Comparison of ENCODE assay signal across 8 cellular contexts in the genomic region with DNA sequence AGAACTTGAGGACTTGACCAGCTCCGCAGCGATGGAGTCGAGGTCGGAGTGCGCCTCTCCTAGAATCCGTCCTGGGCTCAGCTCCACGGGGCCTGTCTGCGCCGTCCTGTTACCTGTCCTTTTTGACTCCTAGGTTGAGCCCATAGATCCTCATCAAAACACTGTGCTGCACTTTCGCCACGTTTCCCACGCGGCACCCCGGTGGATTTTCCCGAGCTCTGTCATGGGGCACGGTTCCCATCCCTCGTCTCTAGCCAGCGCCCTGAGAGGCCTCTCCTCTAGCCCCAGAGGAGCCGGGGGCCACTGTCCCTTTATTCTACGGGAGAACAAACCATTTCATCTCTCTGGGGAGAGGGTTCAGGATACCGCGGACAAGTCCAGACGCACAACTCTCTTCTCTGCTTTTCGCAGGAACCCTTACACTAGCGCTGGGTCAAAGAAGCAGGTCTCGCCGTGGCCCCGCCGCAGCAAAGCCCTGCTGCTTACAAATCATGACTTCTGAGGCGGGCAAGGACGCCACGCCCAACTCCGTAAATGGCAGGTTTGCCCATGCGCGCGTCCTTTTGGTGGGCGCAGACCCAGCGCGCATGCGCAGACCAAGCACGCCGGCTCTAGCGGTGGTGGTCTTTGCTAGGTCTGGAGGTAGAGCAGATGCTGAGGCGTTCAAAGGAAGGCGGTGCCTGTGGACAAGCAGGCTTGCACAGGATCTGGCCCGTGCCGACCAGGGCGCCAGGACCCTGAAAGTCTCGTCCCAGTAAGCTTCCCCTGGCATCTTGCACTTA. TPM values are rescaled to one million over a fixed set of nuclear protein-coding genes. Genes with fewer than 3 reads are reported as not detected.
DNase-seq lines count a peak whose midpoint lies in the region; ATAC-seq, FAIRE-seq and TF ChIP-seq lines count a peak whose summit lies in the region.

No MANE protein-coding gene starts in this region.

- peaks cover 2% of the 10 kb centered on the region for H3K27me3 Mint-ChIP-seq in activated CD8-positive, alpha-beta memory T cell treated with anti-CD3 and anti-CD28 coated beads, Interleukin-2, amount 10 ng/mL, durations not matched to agents 7 days and 5 days
- H3K27me3 Mint-ChIP-seq in naive thymus-derived CD8-positive, alpha-beta T cell = peaks cover 0 to 7% (median 2%) of the 10 kb centered on the region in 5 donors
- H3K27me3 Mint-ChIP-seq in stimulated activated naive CD8-positive, alpha-beta T cell treated with anti-CD3 and anti-CD28 coated beads, Interleukin-15, amount 100 ng/mL, for 72 hours = peaks cover 8% of the 10 kb centered on the region

- no peak for FAIRE-seq in HepG2 (lab: Jason Lieb, UNC)

- peaks cover 12% of the 10 kb centered on the region for H3K4me1 Mint-ChIP-seq in activated CD8-positive, alpha-beta memory T cell treated with anti-CD3 and anti-CD28 coated beads, Interleukin-2, amount 10 ng/mL, durations not matched to agents 7 days and 5 days
- H3K4me1 Mint-ChIP-seq in naive thymus-derived CD8-positive, alpha-beta T cell = peaks cover 12 to 17% (median 13%) of the 10 kb centered on the region in 4 donors
- H3K4me1 Mint-ChIP-seq in stimulated activated naive CD8-positive, alpha-beta T cell treated with anti-CD3 and anti-CD28 coated beads, Interleukin-15, amount 100 ng/mL, for 72 hours = peaks cover 11% of the 10 kb centered on the region

- H3K4me3 ChIP-seq in liver (ENCODE audit: low read depth in 1 of 3, low read length in 3 of 3) = peak overlapping the region; percentile 42 to 45 (median 44)
- H3K4me3 ChIP-seq in HepG2 (replicated peaks in 1 of 3; ENCODE audit: insufficient read depth in 1 of 3, low read depth in 2 of 3, low read length in 3 of 3) = no peak overlapping the region
- peak overlapping the region; percentile 63 for H3K4me3 ChIP-seq in epithelial cell of esophagus (ENCODE audit: low read length)

- H3K4me3 Mint-ChIP-seq in activated CD8-positive, alpha-beta memory T cell treated with anti-CD3 and anti-CD28 coated beads, Interleukin-2, amount 10 ng/mL, durations not matched to agents 7 days and 5 days = peak overlapping the region; percentile 83
- peak overlapping the region; percentile 87 to 97 (median 94) for H3K4me3 Mint-ChIP-seq in naive thymus-derived CD8-positive, alpha-beta T cell
- peak overlapping the region; percentile 87 to 94 for H3K4me3 Mint-ChIP-seq in stimulated activated naive CD8-positive, alpha-beta T cell treated with anti-CD3 and anti-CD28 coated beads, Interleukin-15, amount 100 ng/mL, for 72 hours

- no peaks in the 10 kb centered on the region for H4K20me1 ChIP-seq in HepG2 (ENCODE audit: insufficient read depth, low read length)

- H3K9me3 ChIP-seq in liver (ENCODE audit: control insufficient read depth in 4 of 4, low read length in 3 of 4) (no peaks in the 10 kb centered on the region), HepG2 (ENCODE audit: low read length) (no peaks in the 10 kb centered on the region)

- 14% methylated on average over 49 of the region's 49 CpGs for WGBS in liver
- WGBS in HepG2 (ENCODE audit: low lambda C conversion rate) = 71% methylated on average over 47 of the region's 49 CpGs

- no TSS peak for BruUV-seq in HepG2 (replicated peaks; lab: Mats Ljungman, UMichigan)

- no peak for ATAC-seq in HepG2
- peak; percentile 93 for ATAC-seq in HG03025 (IDR thresholded peaks at IDR 0.05; ENCODE audit: low FRiP score, unreplicated experiment)
- ATAC-seq in activated CD8-positive, alpha-beta memory T cell treated with anti-CD3 and anti-CD28 coated beads, Interleukin-2, amount 10 ng/mL, durations not matched to agents 7 days and 5 days = peak; percentile 97
- ATAC-seq in naive thymus-derived CD8-positive, alpha-beta T cell = peak; percentile 92 to 95
- ATAC-seq in stimulated activated naive CD8-positive, alpha-beta T cell treated with anti-CD3 and anti-CD28 coated beads, Interleukin-15, amount 100 ng/mL, for 72 hours = peak; percentile 94

- no peak for TF ChIP-seq RAD21 in liver (IDR thresholded peaks at IDR 0.05)
- TF ChIP-seq RAD21 in HepG2 (CRISPR knock-in tag; IDR thresholded peaks at IDR 0.05) = no peak

- CTCF ChIA-PET in HepG2 (lab: Yijun Ruan, JAX; ENCODE audit: low intra/inter-chr PET ratio, low total read pairs) = no interaction called here
- CTCF ChIA-PET in activated CD8-positive, alpha-beta memory T cell treated with anti-CD3 and anti-CD28 coated beads, Interleukin-2, amount 10 ng/mL, durations not matched to agents 7 days and 5 days (lab: Charles Lee) = no interaction called here

- H2AFZ ChIP-seq in HepG2 (ENCODE audit: low read length) = no peak overlapping the region

- H3K9me3 Mint-ChIP-seq in activated CD8-positive, alpha-beta memory T cell treated with anti-CD3 and anti-CD28 coated beads, Interleukin-2, amount 10 ng/mL, durations not matched to agents 7 days and 5 days (ENCODE audit: low read depth) = no peaks in the 10 kb centered on the region
- no peaks in the 10 kb centered on the region for H3K9me3 Mint-ChIP-seq in naive thymus-derived CD8-positive, alpha-beta T cell
- H3K9me3 Mint-ChIP-seq in stimulated activated naive CD8-positive, alpha-beta T cell treated with anti-CD3 and anti-CD28 coated beads, Interleukin-15, amount 100 ng/mL, for 72 hours = no peaks in the 10 kb centered on the region

- H3K9ac ChIP-seq in liver (ENCODE audit: low read depth in 1 of 2, low read length in 2 of 2) (no peak overlapping the region), HepG2 (ENCODE audit: insufficient read depth, low read depth, low read length) (no peak overlapping the region)

- H3K4me1 ChIP-seq in liver (ENCODE audit: control insufficient read depth in 4 of 4, insufficient read depth in 4 of 4, low read length in 3 of 4) (peaks cover 0 to 6% (median 3%) of the 10 kb centered on the region in 4 donors), HepG2 (ENCODE audit: insufficient read depth, low read length) (no peaks in the 10 kb centered on the region)

- H3K27ac Mint-ChIP-seq in activated CD8-positive, alpha-beta memory T cell treated with anti-CD3 and anti-CD28 coated beads, Interleukin-2, amount 10 ng/mL, durations not matched to agents 7 days and 5 days = peak overlapping the region; percentile 81
- H3K27ac Mint-ChIP-seq in naive thymus-derived CD8-positive, alpha-beta T cell = peak overlapping the region; percentile 82 to 96 (median 92)
- peak overlapping the region; percentile 88 to 93 for H3K27ac Mint-ChIP-seq in stimulated activated naive CD8-positive, alpha-beta T cell treated with anti-CD3 and anti-CD28 coated beads, Interleukin-15, amount 100 ng/mL, for 72 hours

- TF ChIP-seq POLR2A in HepG2 (IDR thresholded peaks at IDR 0.05; ENCODE audit: insufficient read depth in 1 of 2, low read depth in 2 of 2, low read length in 2 of 2) = no peak

- H3K27ac ChIP-seq in liver (ENCODE audit: low read depth in 1 of 2, low read length in 2 of 2) = no peak overlapping the region
- H3K27ac ChIP-seq in HepG2 (ENCODE audit: extremely low read length, insufficient read depth, low read length) = no peak overlapping the region

- POLR2A ChIA-PET in HepG2 (lab: Yijun Ruan, JAX) = no interaction called here
- POLR2A ChIA-PET in naive thymus-derived CD8-positive, alpha-beta T cell (lab: Charles Lee) = interaction anchor here (1.7 kb wide), 1 partner anchor 30 kb away, joined by 8 read pairs; the partner anchor contains the start of gene LSM8

- intact Hi-C loops in HepG2 (cut with micrococcal nuclease; ENCODE audit: unreplicated experiment) = no loop called here

- DNase-seq in HepG2 (ENCODE audit: low spot score) (no peak), NCI-H524 treated with DMSO at 0.1 percent for 48 hours (lab: John Stamatoyannopoulos, UW) (peak; percentile 80), epithelial cell of esophagus (ENCODE audit: low read depth) (peak; percentile 82)
- peak; percentile 88 for DNase-seq in activated CD8-positive, alpha-beta memory T cell treated with anti-CD3 and anti-CD28 coated beads, Interleukin-2, amount 10 ng/mL, durations not matched to agents 7 days and 5 days
- DNase-seq in naive thymus-derived CD8-positive, alpha-beta T cell = peak; percentile 74 to 93 (median 82)
- DNase-seq in stimulated activated naive CD8-positive, alpha-beta T cell treated with anti-CD3 and anti-CD28 coated beads, Interleukin-15, amount 100 ng/mL, for 72 hours = peak; percentile 84 to 87

- H3K36me3 ChIP-seq in liver (ENCODE audit: control insufficient read depth in 4 of 4, insufficient read depth in 3 of 4, low read depth in 1 of 4, low read length in 3 of 4) = no peaks in the 10 kb centered on the region
- no peaks in the 10 kb centered on the region for H3K36me3 ChIP-seq in HepG2 (replicated peaks in 1 of 2; ENCODE audit: control insufficient read depth in 1 of 2, insufficient read depth in 2 of 2, low read length in 2 of 2)

- TF ChIP-seq EP300 in HepG2 (IDR thresholded peaks at IDR 0.05; ENCODE audit: low read depth in 2 of 2, low read length in 2 of 2) = no peak
- no peak for TF ChIP-seq EP300 in HepG2 (CRISPR knock-in tag; IDR thresholded peaks at IDR 0.05; ENCODE audit: borderline replicate concordance)

- no peak overlapping the region for H3K4me2 ChIP-seq in HepG2 (ENCODE audit: low read depth, low read length)

- in situ Hi-C loops in HepG2 (cut with HindIII; ENCODE audit: extremely low pct_ligation_motif_present, low pct_unique_long_range_greater_than_20kb) = no loop called here

- H3K27me3 ChIP-seq in liver (ENCODE audit: control insufficient read depth in 4 of 4, insufficient read depth in 4 of 4, low read length in 3 of 4) (peaks cover 0 to 9% (median 3%) of the 10 kb centered on the region in 4 donors), HepG2 (ENCODE audit: control insufficient read depth in 1 of 2, insufficient read depth in 2 of 2, low read length in 2 of 2) (no peaks in the 10 kb centered on the region; a peak in 1 of 5 replicates)

- no peak for TF ChIP-seq CTCF in liver (IDR thresholded peaks at IDR 0.05; ENCODE audit: low read depth, low read length, missing input control)
- no peak for TF ChIP-seq CTCF in HepG2 (CRISPR knock-in tag; IDR thresholded peaks at IDR 0.05)
- no peak for TF ChIP-seq CTCF in epithelial cell of esophagus (IDR thresholded peaks at IDR 0.05; ENCODE audit: insufficient read depth, low read depth, low read length, missing control alignments)

- H3K36me3 Mint-ChIP-seq in activated CD8-positive, alpha-beta memory T cell treated with anti-CD3 and anti-CD28 coated beads, Interleukin-2, amount 10 ng/mL, durations not matched to agents 7 days and 5 days = no peaks in the 10 kb centered on the region
- no peaks in the 10 kb centered on the region for H3K36me3 Mint-ChIP-seq in naive thymus-derived CD8-positive, alpha-beta T cell

- H3K79me2 ChIP-seq in HepG2 (ENCODE audit: insufficient read depth, low read length) = no peaks in the 10 kb centered on the region

RNA-seq across cellular contexts. Expression of gene ANKRD7, which starts 10.3 kb away (rescaled TPM):
- total RNA-seq in liver (under 1 TPM in 1 of 2 donors, not detected in 1; 0.42 TPM), HepG2 (2016; rRNA removed; fragmentation: Illumina TruSeq; extraction: Trizol) (not detected in 2 replicates)
- polyA plus RNA-seq in liver (not detected), HepG2 (2011; rRNA removed) (not detected in 2 replicates)
- not detected in 2 replicates for total RNA-seq in HepG2 (2016; cell fraction: cytosol; rRNA removed; fragmentation: Illumina TruSeq; extraction: Trizol; ENCODE audit: low read depth)
- total RNA-seq in HepG2 (2016; cell fraction: insoluble cytoplasmic fraction; rRNA removed; fragmentation: Illumina TruSeq; extraction: Trizol) = not detected in 2 replicates
- not detected in 2 replicates for total RNA-seq in HepG2 (2016; cell fraction: membrane; rRNA removed; fragmentation: Illumina TruSeq; extraction: Trizol)
- total RNA-seq in HepG2 (2016; cell fraction: nucleus; rRNA removed; fragmentation: Illumina TruSeq; extraction: Trizol) = not detected in 2 replicates
- polyA plus RNA-seq in HepG2 (2011; cell fraction: cytosol; rRNA removed) = not detected in 2 replicates
- not detected in 2 replicates for polyA plus RNA-seq in HepG2 (2011; cell fraction: nucleus; rRNA removed)
- not detected in 2 replicates for polyA plus RNA-seq in HepG2 (2012)
- not detected in 2 replicates for polyA plus RNA-seq in HepG2 (2016; cell fraction: cytosol; fragmentation: Illumina TruSeq; extraction: Trizol; ENCODE audit: low read depth)
- polyA plus RNA-seq in HepG2 (2016; cell fraction: insoluble cytoplasmic fraction; fragmentation: Illumina TruSeq; extraction: Trizol; ENCODE audit: low read depth) = not detected in 2 replicates
- not detected in 2 replicates for polyA plus RNA-seq in HepG2 (2016; cell fraction: membrane; fragmentation: Illumina TruSeq; extraction: Trizol; ENCODE audit: low read depth)
- not detected in 2 replicates for polyA plus RNA-seq in HepG2 (2016; cell fraction: nucleus; fragmentation: Illumina TruSeq; extraction: Trizol; ENCODE audit: insufficient read depth, low read depth)
- polyA minus RNA-seq in HepG2 (2011; rRNA and poly(A)+ RNA removed; ENCODE audit: low replicate concordance) = not detected in 2 replicates
- polyA minus RNA-seq in HepG2 (2011; cell fraction: cytosol; rRNA and poly(A)+ RNA removed) = not detected in 2 replicates
- polyA minus RNA-seq in HepG2 (2011; cell fraction: nucleus; rRNA and poly(A)+ RNA removed) = not detected in 2 replicates
- total RNA-seq in activated CD8-positive, alpha-beta memory T cell treated with anti-CD3 and anti-CD28 coated beads, Interleukin-2, amount 10 ng/mL, durations not matched to agents 7 days and 5 days = 1 to 10 TPM in 1 of 2 experiments, under 1 TPM in 1; 0.59 to 1.2 TPM
- total RNA-seq in naive thymus-derived CD8-positive, alpha-beta T cell = under 1 TPM; 0.60 to 0.63 TPM
- polyA plus RNA-seq in naive thymus-derived CD8-positive, alpha-beta T cell = under 1 TPM in 2 of 3 donors, not detected in 1; 0.90 to 0.95 TPM

RNA-seq across cellular contexts. Expression of gene LSM8, which starts 30.3 kb away (rescaled TPM):
- total RNA-seq in liver = 10 to 100 TPM; 13.4 to 37.0 TPM
- 10 to 100 TPM; 10.2 to 22.9 TPM for polyA plus RNA-seq in liver
- 67.3 and 96.1 TPM in 2 replicates for total RNA-seq in HepG2 (2016; rRNA removed; fragmentation: Illumina TruSeq; extraction: Trizol)
- 35.9 and 53.3 TPM in 2 replicates for total RNA-seq in HepG2 (2016; cell fraction: cytosol; rRNA removed; fragmentation: Illumina TruSeq; extraction: Trizol; ENCODE audit: low read depth)
- 81.0 and 101 TPM in 2 replicates for total RNA-seq in HepG2 (2016; cell fraction: insoluble cytoplasmic fraction; rRNA removed; fragmentation: Illumina TruSeq; extraction: Trizol)
- total RNA-seq in HepG2 (2016; cell fraction: membrane; rRNA removed; fragmentation: Illumina TruSeq; extraction: Trizol) = 53.8 and 61.9 TPM in 2 replicates
- 39.9 and 43.1 TPM in 2 replicates for total RNA-seq in HepG2 (2016; cell fraction: nucleus; rRNA removed; fragmentation: Illumina TruSeq; extraction: Trizol)
- polyA plus RNA-seq in HepG2 (2011; rRNA removed) = 34.4 and 44.3 TPM in 2 replicates
- 46.4 and 47.7 TPM in 2 replicates for polyA plus RNA-seq in HepG2 (2011; cell fraction: cytosol; rRNA removed)
- polyA plus RNA-seq in HepG2 (2011; cell fraction: nucleus; rRNA removed) = 13.2 and 28.6 TPM in 2 replicates
- 28.4 and 36.0 TPM in 2 replicates for polyA plus RNA-seq in HepG2 (2012)
- polyA plus RNA-seq in HepG2 (2016; cell fraction: cytosol; fragmentation: Illumina TruSeq; extraction: Trizol; ENCODE audit: low read depth) = 34.6 and 39.9 TPM in 2 replicates
- 109 and 132 TPM in 2 replicates for polyA plus RNA-seq in HepG2 (2016; cell fraction: insoluble cytoplasmic fraction; fragmentation: Illumina TruSeq; extraction: Trizol; ENCODE audit: low read depth)
- polyA plus RNA-seq in HepG2 (2016; cell fraction: membrane; fragmentation: Illumina TruSeq; extraction: Trizol; ENCODE audit: low read depth) = 51.6 and 53.1 TPM in 2 replicates
- 71.0 and 93.8 TPM in 2 replicates for polyA plus RNA-seq in HepG2 (2016; cell fraction: nucleus; fragmentation: Illumina TruSeq; extraction: Trizol; ENCODE audit: insufficient read depth, low read depth)
- 10.8 and 18.1 TPM in 2 replicates for polyA minus RNA-seq in HepG2 (2011; rRNA and poly(A)+ RNA removed; ENCODE audit: low replicate concordance)
- 7.6 and 8.1 TPM in 2 replicates for polyA minus RNA-seq in HepG2 (2011; cell fraction: cytosol; rRNA and poly(A)+ RNA removed)
- polyA minus RNA-seq in HepG2 (2011; cell fraction: nucleus; rRNA and poly(A)+ RNA removed) = 30.3 and 31.8 TPM in 2 replicates
- total RNA-seq in activated CD8-positive, alpha-beta memory T cell treated with anti-CD3 and anti-CD28 coated beads, Interleukin-2, amount 10 ng/mL, durations not matched to agents 7 days and 5 days = 10 to 100 TPM; 49.7 to 49.8 TPM
- total RNA-seq in naive thymus-derived CD8-positive, alpha-beta T cell = 10 to 100 TPM; 63.5 to 63.9 TPM
- 10 to 100 TPM; 41.0 to 47.3 (median 45.3) TPM for polyA plus RNA-seq in naive thymus-derived CD8-positive, alpha-beta T cell

Comparison
In these comparisons a context has a peak if more than half of its experiments do, and no peak if none do; other contexts are left out.
1. H3K4me3 ChIP-seq: peak in liver (3 of 3) and epithelial cell of esophagus (single experiment); none in HepG2 (0 of 3).
2. Peak in every context shown above with its lines, with median percentiles within 50 percentile points of each other: H3K27ac Mint-ChIP-seq and H3K4me3 Mint-ChIP-seq.